17 cellular contexts compared by ENCODE assay signal in genomic region chr5:169811023-169811422, GRCh38.
A peak's percentile ranks its signal among the peaks of the same experiment; 100 is the strongest.
DNase-seq lines count a peak whose midpoint lies in the region; ATAC-seq, FAIRE-seq and TF ChIP-seq lines count a peak whose summit lies in the region.
"Had no signal": no experiment of that assay in that cellular context is flagged by ENCODE, and none has a peak within 500 bp of the region (broad histone marks: within the 10 kb centered on the region; RNA-seq: fewer than 3 reads in every experiment).

No MANE protein-coding gene starts in this region.

- H3K27me3 Mint-ChIP-seq in MCF 10A (ENCODE audit: insufficient read depth, unreplicated experiment) = no peaks in the 10 kb centered on the region
- H3K27me3 Mint-ChIP-seq: CD4-positive, alpha-beta T cell had no signal

- CTCF ChIA-PET in GM12878 (lab: Yijun Ruan, JAX) (interaction anchor here (1.1 to 1.5 kb wide), 3 partner anchors 18 to 170 kb away, joined by 4 to 6 read pairs (median 5); partner anchors contain the start of gene INSYN2B), MCF 10A (lab: Yijun Ruan, JAX) (interaction anchor here (0.7 to 1.9 kb wide), 3 partner anchors 10 to 141 kb away, joined by 3 to 4 read pairs (median 3); no protein-coding TSS in a partner anchor)

- H3K27me3 ChIP-seq in GM12878 (replicated peaks in 1 of 2; ENCODE audit: control insufficient read depth in 2 of 2, insufficient read depth in 2 of 2, low read length in 1 of 2) (no peaks in the 10 kb centered on the region), spleen (replicated peaks in 1 of 7) (no peaks in the 10 kb centered on the region), stomach (peaks cover 0 to 13% (median 0%) of the 10 kb centered on the region in 3 donors), osteoblast (ENCODE audit: insufficient read depth, low read length) (no peaks in the 10 kb centered on the region)
- H3K27me3 ChIP-seq: BE2C had no signal

- SMC1A ChIA-PET in GM12878 (lab: Charles Lee; ENCODE audit: uncharacterized antibody, unreplicated experiment) = interaction anchor here (0.9 to 16.6 kb wide), 7 partner anchors 10 to 127 kb away, joined by 3 to 368 read pairs (median 6); no protein-coding TSS in a partner anchor

- no peak overlapping the region for H3K27ac Mint-ChIP-seq in MCF 10A (ENCODE audit: low read depth, unreplicated experiment)
- H3K27ac Mint-ChIP-seq: CD4-positive, alpha-beta T cell had no signal

- in situ Hi-C loops in GM12878 (cut with MboI) = no loop called here

- POLR2A ChIA-PET in GM12878 (lab: Charles Lee) (no interaction called here), MCF 10A (lab: Yijun Ruan, JAX) (no interaction called here)

- no peak for DNase-seq in GM12878 (ENCODE audit: low read depth, low spot score)
- peak; percentile 34 for DNase-seq in left kidney (ENCODE audit: low read depth, low spot score)
- DNase-seq in retina = peak; percentile 38
- no peak for DNase-seq in spleen
- DNase-seq in MCF 10A (ENCODE audit: unreplicated experiment) = no peak
- no peak for DNase-seq in stomach
- DNase-seq in osteoblast (ENCODE audit: insufficient read length, low spot score, missing footprints) = no peak
- DNase-seq: ACHN; BE2C; C1 segment of cervical spinal cord; CD4-positive, alpha-beta T cell; DMS153; DMS79; GDM1 had no signal

- H2AFZ ChIP-seq in GM12878 (ENCODE audit: control insufficient read depth, low read depth, low read length) = no peak overlapping the region
- no peak overlapping the region for H2AFZ ChIP-seq in osteoblast (ENCODE audit: low read length)

- no peak for TF ChIP-seq EP300 in GM12878 (IDR thresholded peaks at IDR 0.05; ENCODE audit: borderline replicate concordance in 1 of 2, control insufficient read depth in 1 of 2, low read depth in 2 of 2, low read length in 2 of 2)
- no peak for TF ChIP-seq EP300 in stomach (IDR thresholded peaks at IDR 0.05)

- RAD21 ChIA-PET in GM12878 (lab: Charles Lee; ENCODE audit: unreplicated experiment) = interaction anchor here (0.6 to 2.2 kb wide), 6 partner anchors 32 to 184 kb away, joined by 3 to 8 read pairs (median 5); no protein-coding TSS in a partner anchor

- H3K9me3 Mint-ChIP-seq in MCF 10A (ENCODE audit: unreplicated experiment) = no peaks in the 10 kb centered on the region
- H3K9me3 Mint-ChIP-seq: CD4-positive, alpha-beta T cell had no signal

- 99% methylated on average over 5 of the region's 5 CpGs for WGBS in GM12878 (ENCODE audit: insufficient coverage, insufficient replicate concordance, low lambda C conversion rate, missing lambda C conversion rate)
- 85 to 97% (median 95%) methylated on average over 5 of the region's 5 CpGs for WGBS in spleen, 5 donors
- 67 to 86% (median 81%) methylated on average over 1 to 5 of the region's 5 CpGs for WGBS in stomach, 5 donors

- no peaks in the 10 kb centered on the region for H4K20me1 ChIP-seq in GM12878 (ENCODE audit: control insufficient read depth, insufficient read depth)
- no peaks in the 10 kb centered on the region for H4K20me1 ChIP-seq in osteoblast (ENCODE audit: insufficient read depth, low read length)

- H3K36me3 ChIP-seq in GM12878 (ENCODE audit: control insufficient read depth in 2 of 2, insufficient read depth in 2 of 2, low read length in 1 of 2) = peaks cover 18 to 50% of the 10 kb centered on the region in 2 experiments
- peaks cover 0 to 99% (median 14%) of the 10 kb centered on the region in 6 donors for H3K36me3 ChIP-seq in spleen
- H3K36me3 ChIP-seq in stomach = no peaks in the 10 kb centered on the region
- H3K36me3 ChIP-seq in osteoblast (ENCODE audit: insufficient read depth, low read length) = no peaks in the 10 kb centered on the region
- H3K36me3 ChIP-seq: BE2C, HAP-1 had no signal

- H3K79me2 ChIP-seq in GM12878 (ENCODE audit: control insufficient read depth, insufficient read depth, low read length) (peaks cover 11% of the 10 kb centered on the region), osteoblast (ENCODE audit: insufficient read depth, low read length) (no peaks in the 10 kb centered on the region)

- TF ChIP-seq POLR2A in GM12878 (IDR thresholded peaks at IDR 0.05; ENCODE audit: low read depth, low read length) (no peak), spleen (IDR thresholded peaks at IDR 0.05) (no peak), stomach (IDR thresholded peaks at IDR 0.05) (no peak)

- H3K27ac ChIP-seq in GM12878 (ENCODE audit: control insufficient read depth, insufficient read depth) = no peak overlapping the region
- H3K27ac ChIP-seq in spleen = no peak overlapping the region
- no peak overlapping the region for H3K27ac ChIP-seq in stomach
- H3K27ac ChIP-seq in osteoblast (ENCODE audit: low read depth, low read length) = no peak overlapping the region
- H3K27ac ChIP-seq: HL-60 had no signal

- no peaks in the 10 kb centered on the region for H3K4me1 Mint-ChIP-seq in MCF 10A (ENCODE audit: insufficient read depth, unreplicated experiment)

- no peak overlapping the region for H3K9ac ChIP-seq in GM12878 (ENCODE audit: control insufficient read depth, insufficient read depth, low read length)

- no peak for FAIRE-seq in GM12878 (lab: Jason Lieb, UNC)
- FAIRE-seq: A204.1 had no signal

- no peak overlapping the region for H3K4me3 Mint-ChIP-seq in MCF 10A (ENCODE audit: unreplicated experiment)
- H3K4me3 Mint-ChIP-seq: CD4-positive, alpha-beta T cell had no signal

- no peaks in the 10 kb centered on the region for H3K36me3 Mint-ChIP-seq in MCF 10A (ENCODE audit: insufficient read depth, unreplicated experiment)

- ATAC-seq in GM12878 = 0 out of 3 replicates have a peak, but pooled peaks have one; percentile 13

- intact Hi-C loops in GM12878 (cut with micrococcal nuclease; ENCODE audit: unreplicated experiment) (no loop called here), spleen (cut with DNase I; ENCODE audit: low total_unique reads) (no loop called here), MCF 10A (cut with micrococcal nuclease) (no loop called here), stomach (cut with DNase I; ENCODE audit: low total_unique reads) (no loop called here)

- TF ChIP-seq CTCF in GM12878 (IDR thresholded peaks at IDR 0.05 in 2 of 3, conservative IDR thresholded peaks at IDR 0.05 in 1 of 3; ENCODE audit: control insufficient read depth in 2 of 3, extremely low read depth in 1 of 3, insufficient read depth in 1 of 3, low read depth in 3 of 3, low read length in 3 of 3) (no peak), spleen (IDR thresholded peaks at IDR 0.05 in 8 of 11, conservative IDR thresholded peaks at IDR 0.05 in 3 of 11) (no peak), MCF 10A (IDR thresholded peaks at IDR 0.05; ENCODE audit: unreplicated experiment) (no peak), stomach (IDR thresholded peaks at IDR 0.05) (no peak), osteoblast (IDR thresholded peaks at IDR 0.05; ENCODE audit: extremely low read depth, low read depth, low read length) (no peak)

- BruUV-seq in GM12878 (replicated peaks; lab: Mats Ljungman, UMichigan) = no TSS peak
- no TSS peak for BruUV-seq in MCF 10A (replicated peaks; lab: Mats Ljungman, UMichigan)

- H3K4me2 ChIP-seq in GM12878 (ENCODE audit: control insufficient read depth, insufficient read depth) (no peak overlapping the region), osteoblast (ENCODE audit: insufficient read depth, low read length) (no peak overlapping the region)

- H3K9me3 ChIP-seq in GM12878 (replicated peaks; ENCODE audit: control insufficient read depth, insufficient read depth, low read length) (no peaks in the 10 kb centered on the region), spleen (no peaks in the 10 kb centered on the region), stomach (no peaks in the 10 kb centered on the region), osteoblast (ENCODE audit: low read depth, low read length) (no peaks in the 10 kb centered on the region)
- H3K9me3 ChIP-seq: BE2C, HAP-1 had no signal

- peaks cover 15% of the 10 kb centered on the region for H3K4me1 ChIP-seq in GM12878 (ENCODE audit: control insufficient read depth, insufficient read depth, low read length)
- peaks cover 0 to 14% (median 0%) of the 10 kb centered on the region in 6 donors for H3K4me1 ChIP-seq in spleen
- no peaks in the 10 kb centered on the region for H3K4me1 ChIP-seq in stomach
- H3K4me1 ChIP-seq in osteoblast (ENCODE audit: insufficient read depth, low read length) = peaks cover 2% of the 10 kb centered on the region
- H3K4me1 ChIP-seq: BE2C, HAP-1 had no signal

- no peak for TF ChIP-seq RAD21 in GM12878 (IDR thresholded peaks at IDR 0.05; ENCODE audit: insufficient read depth, low read depth, low read length)

- H3K4me3 ChIP-seq in GM12878 = no peak overlapping the region
- no peak overlapping the region for H3K4me3 ChIP-seq in spleen
- no peak overlapping the region for H3K4me3 ChIP-seq in stomach
- H3K4me3 ChIP-seq in osteoblast (ENCODE audit: insufficient read depth, low read length) = no peak overlapping the region
- H3K4me3 ChIP-seq: HAP-1 had no signal

TF ChIP-seq in GM12878, 131 proteins besides CTCF, POLR2A, EP300 and RAD21:
- TF ChIP-seq NR2C2 (IDR thresholded peaks at IDR 0.05; ENCODE audit: borderline replicate concordance, control insufficient read depth, insufficient read length, low read depth) = no peak
- peak; percentile 54; the same call in 1 of the 2 replicates for TF ChIP-seq PAX5 (IDR thresholded peaks at IDR 0.05; ENCODE audit: borderline replicate concordance, low read depth, low read length)
TF ChIP-seq in GM12878: peak in this region for 1.

Comparison
In these comparisons a context has a peak if more than half of its experiments do, and no peak if none do; other contexts are left out.
1. DNase-seq: peak in left kidney (single experiment) and retina (single experiment); none in GM12878 (single experiment), spleen (single experiment), MCF 10A (single experiment), stomach (single experiment) and osteoblast (single experiment).